9 cellular contexts compared by ENCODE assay signal in genomic region chr15:45474799-45475198, GRCh38. TPM values are rescaled to one million over a fixed set of nuclear protein-coding genes. Genes with fewer than 3 reads are reported as not detected.
"Had no signal": no experiment of that assay in that cellular context is flagged by ENCODE, and none has a peak within 500 bp of the region (broad histone marks: within the 10 kb centered on the region; RNA-seq: fewer than 3 reads in every experiment).

No MANE protein-coding gene starts in this region.

- H3K4me3 ChIP-seq: GM23338 had no signal

- H3K27ac ChIP-seq: HL-60, KMS-11 had no signal

- DNase-seq: H9, HCEC 1CT, IMR-90, KBM-7 had no signal

- H3K9ac ChIP-seq: KMS-11 had no signal

- H2AFZ ChIP-seq: GM23338 had no signal

- ATAC-seq: GM23338 had no signal

- FAIRE-seq: H1, H54 had no signal

- H3K4me2 ChIP-seq: GM23338, KMS-11 had no signal

RNA-seq across cellular contexts. Expression of gene SLC30A4, which starts 47.8 kb away (rescaled TPM):
- total RNA-seq: GM23338, H9 had no signal
- polyA plus RNA-seq: GM23338 had no signal
